8 cellular contexts compared by ENCODE assay signal in genomic region chr3:46946856-46947544, GRCh38. TPM values are rescaled to one million over a fixed set of nuclear protein-coding genes. Genes with fewer than 3 reads are reported as not detected.
DNase-seq lines count a peak whose midpoint lies in the region; ATAC-seq and TF ChIP-seq lines count a peak whose summit lies in the region.

No MANE protein-coding gene starts in this region.

- no peaks in the 10 kb centered on the region for H3K9me3 ChIP-seq in PC-9 (ENCODE audit: insufficient read depth, low read depth)
- H3K9me3 ChIP-seq in uterus, result no peaks in the 10 kb centered on the region

- H3K27me3 ChIP-seq in PC-9 (ENCODE audit: insufficient read depth, low read depth) (no peaks in the 10 kb centered on the region), uterus (no peaks in the 10 kb centered on the region)

- TF ChIP-seq POLR2A in uterus (IDR thresholded peaks at IDR 0.05), result no peak

- H3K36me3 Mint-ChIP-seq in activated T-helper 1 cell treated with anti-CD3 and anti-CD28 coated beads, Interleukin-12 subunit alpha, Interleukin-12 subunit beta, Interleukin-2, Interleukin-4 antibody, amounts not matched to agents 30 ng/mL and 10 ng/mL and 1 ng/mL, durations not matched to agents 14 hours and 24 hours and 36 hours (ENCODE audit: low read depth), result peaks cover 17% of the 10 kb centered on the region

- TF ChIP-seq CTCF in PC-9 (conservative IDR thresholded peaks at IDR 0.05) (no peak), uterus (IDR thresholded peaks at IDR 0.05) (no peak)

- intact Hi-C loops in PC-9 (cut with micrococcal nuclease; ENCODE audit: unreplicated experiment), result loop anchor here (1.0 to 10.0 kb wide), 2 partner anchors 13 to 568 kb away; partner anchors contain the start of gene ELP6
- intact Hi-C loops in activated T-helper 1 cell treated with anti-CD3 and anti-CD28 coated beads, Interleukin-12 subunit alpha, Interleukin-12 subunit beta, Interleukin-2, Interleukin-4 antibody, amounts not matched to agents 30 ng/mL and 10 ng/mL and 1 ng/mL, durations not matched to agents 14 hours and 24 hours and 36 hours (cut with micrococcal nuclease), result no loop called here
- intact Hi-C loops in left ventricle myocardium superior (cut with micrococcal nuclease), result no loop called here
- intact Hi-C loops in uterus (cut with DNase I; ENCODE audit: low total_unique reads), result no loop called here

- peak overlapping the region; percentile 87 for H3K27ac ChIP-seq in PC-9
- H3K27ac ChIP-seq in uterus, result peak overlapping the region in 1 of 2 donors; percentile 21

- peaks cover 84% of the 10 kb centered on the region for H3K4me1 Mint-ChIP-seq in activated T-helper 1 cell treated with anti-CD3 and anti-CD28 coated beads, Interleukin-12 subunit alpha, Interleukin-12 subunit beta, Interleukin-2, Interleukin-4 antibody, amounts not matched to agents 30 ng/mL and 10 ng/mL and 1 ng/mL, durations not matched to agents 14 hours and 24 hours and 36 hours (ENCODE audit: low read depth)

- H3K36me3 ChIP-seq in PC-9 (ENCODE audit: low read depth) (no peaks in the 10 kb centered on the region), uterus (no peaks in the 10 kb centered on the region)

- peak overlapping the region; percentile 53 for H3K4me3 Mint-ChIP-seq in activated T-helper 1 cell treated with anti-CD3 and anti-CD28 coated beads, Interleukin-12 subunit alpha, Interleukin-12 subunit beta, Interleukin-2, Interleukin-4 antibody, amounts not matched to agents 30 ng/mL and 10 ng/mL and 1 ng/mL, durations not matched to agents 14 hours and 24 hours and 36 hours

- CTCF ChIA-PET in PC-9 (lab: Charles Lee), result interaction anchor here (1.2 to 2.0 kb wide), 2 partner anchors 11 to 30 kb away, joined by 8 to 12 read pairs; no protein-coding TSS in a partner anchor

- ATAC-seq in left ventricle myocardium superior, result peak; percentile 13
- no peak for ATAC-seq in HG03439 (IDR thresholded peaks at IDR 0.05; ENCODE audit: unreplicated experiment)

- peaks cover 87% of the 10 kb centered on the region for H3K79me2 ChIP-seq in PC-9 (ENCODE audit: low read depth)

- peaks cover 50% of the 10 kb centered on the region for H3F3A ChIP-seq in PC-9 (ENCODE audit: insufficient read depth, low read depth)

- BruUV-seq in PC-9 (replicated peaks; lab: Mats Ljungman, UMichigan), result no TSS peak

- no peaks in the 10 kb centered on the region for H3K27me3 Mint-ChIP-seq in activated T-helper 1 cell treated with anti-CD3 and anti-CD28 coated beads, Interleukin-12 subunit alpha, Interleukin-12 subunit beta, Interleukin-2, Interleukin-4 antibody, amounts not matched to agents 30 ng/mL and 10 ng/mL and 1 ng/mL, durations not matched to agents 14 hours and 24 hours and 36 hours (ENCODE audit: insufficient read depth)

- H3K4me2 ChIP-seq in PC-9, result peak overlapping the region; percentile 62

- H3K4me1 ChIP-seq in PC-9 (replicated peaks; ENCODE audit: insufficient read depth) (peaks cover 77% of the 10 kb centered on the region), uterus (peaks cover 4 to 18% of the 10 kb centered on the region in 2 donors)

- no peaks in the 10 kb centered on the region for H3K9me2 ChIP-seq in PC-9 (ENCODE audit: insufficient read depth)

- POLR2A ChIA-PET in PC-9 (lab: Charles Lee; ENCODE audit: unreplicated experiment), result interaction anchor here (0.5 to 1.5 kb wide), 5 partner anchors 11 to 1229 kb away, joined by 4 to 9 read pairs (median 7); partner anchors contain the start of gene NBEAL2

- DNase-seq in PC-9 (peak; percentile 62 to 63), left ventricle myocardium superior (peak; percentile 59), NCI-H146 (lab: John Stamatoyannopoulos, UW) (no peak), hippocampal formation (lab: John Stamatoyannopoulos, UW) (no peak), uterus (no peak)
- DNase-seq in activated T-helper 1 cell treated with anti-CD3 and anti-CD28 coated beads, Interleukin-12 subunit alpha, Interleukin-12 subunit beta, Interleukin-2, Interleukin-4 antibody, amounts not matched to agents 30 ng/mL and 10 ng/mL and 1 ng/mL, durations not matched to agents 14 hours and 24 hours and 36 hours (ENCODE audit: low spot score), result peak; percentile 49
- peak; percentile 51 to 56 for DNase-seq in stimulated activated CD4-positive, alpha-beta T cell treated with anti-CD3 and anti-CD28 coated beads, Interleukin-4, amount 100 ng/mL, for 48 hours (ENCODE audit: low read depth in 2 of 2)

- H3K9me3 Mint-ChIP-seq in activated T-helper 1 cell treated with anti-CD3 and anti-CD28 coated beads, Interleukin-12 subunit alpha, Interleukin-12 subunit beta, Interleukin-2, Interleukin-4 antibody, amounts not matched to agents 30 ng/mL and 10 ng/mL and 1 ng/mL, durations not matched to agents 14 hours and 24 hours and 36 hours, result no peaks in the 10 kb centered on the region

- H3K27ac Mint-ChIP-seq in activated T-helper 1 cell treated with anti-CD3 and anti-CD28 coated beads, Interleukin-12 subunit alpha, Interleukin-12 subunit beta, Interleukin-2, Interleukin-4 antibody, amounts not matched to agents 30 ng/mL and 10 ng/mL and 1 ng/mL, durations not matched to agents 14 hours and 24 hours and 36 hours, result peak overlapping the region; percentile 79

- H3K4me3 ChIP-seq in PC-9 (no peak overlapping the region), uterus (no peak overlapping the region)

- no peak overlapping the region for H2AFZ ChIP-seq in PC-9

- H4K20me1 ChIP-seq in PC-9 (ENCODE audit: insufficient read depth), result peaks cover 49% of the 10 kb centered on the region

RNA-seq across cellular contexts. Expression of gene CCDC12, which starts 29.5 kb away (rescaled TPM):
- total RNA-seq in PC-9 (2021) (39.3 and 43.1 TPM in 2 replicates), left ventricle myocardium superior (29.6 TPM), uterus (10 to 100 TPM in 3 of 4 donors, 1 to 10 TPM in 1; 4.1 to 92.0 (median 41.2) TPM)
- 68.7 and 69.1 TPM in 2 replicates for total RNA-seq in activated T-helper 1 cell treated with anti-CD3 and anti-CD28 coated beads, Interleukin-12 subunit alpha, Interleukin-12 subunit beta, Interleukin-2, Interleukin-4 antibody, amounts not matched to agents 30 ng/mL and 10 ng/mL and 1 ng/mL, durations not matched to agents 14 hours and 24 hours and 36 hours

RNA-seq across cellular contexts. Expression of gene NBEAL2, which starts 32.5 kb away (rescaled TPM):
- 69.7 and 81.0 TPM in 2 replicates for total RNA-seq in PC-9 (2021)
- 118 and 119 TPM in 2 replicates for total RNA-seq in activated T-helper 1 cell treated with anti-CD3 and anti-CD28 coated beads, Interleukin-12 subunit alpha, Interleukin-12 subunit beta, Interleukin-2, Interleukin-4 antibody, amounts not matched to agents 30 ng/mL and 10 ng/mL and 1 ng/mL, durations not matched to agents 14 hours and 24 hours and 36 hours
- 11.4 TPM for total RNA-seq in left ventricle myocardium superior
- total RNA-seq in uterus, result 10 to 100 TPM; 13.1 to 41.1 (median 23.8) TPM

Comparison
In these comparisons a context has a peak if more than half of its experiments do, and no peak if none do; other contexts are left out.
1. DNase-seq: peak in PC-9 (2 of 2), activated T-helper 1 cell treated with anti-CD3 and anti-CD28 coated beads, Interleukin-12 subunit alpha, Interleukin-12 subunit beta, Interleukin-2, Interleukin-4 antibody, amounts not matched to agents 30 ng/mL and 10 ng/mL and 1 ng/mL, durations not matched to agents 14 hours and 24 hours and 36 hours (single experiment), left ventricle myocardium superior (single experiment) and stimulated activated CD4-positive, alpha-beta T cell treated with anti-CD3 and anti-CD28 coated beads, Interleukin-4, amount 100 ng/mL, for 48 hours (2 of 2); none in NCI-H146 (single experiment), hippocampal formation (0 of 2) and uterus (0 of 2).